Comparison of ENCODE assay signal across 22 cellular contexts in genomic region chr7:8781166-8781565, GRCh38.
"Had no signal": no experiment of that assay in that cellular context is flagged by ENCODE, and none has a peak within 500 bp of the region (broad histone marks: within the 10 kb centered on the region; RNA-seq: fewer than 3 reads in every experiment).

No MANE protein-coding gene starts in this region.

- DNase-seq: activated CD4-positive, alpha-beta T cell treated with anti-CD3 and anti-CD28 coated beads, Interleukin-2, amount 50 U/mL, for 1 hour; activated CD8-positive, alpha-beta memory T cell treated with anti-CD3 and anti-CD28 coated beads, Interleukin-2, amount 50 U/mL, for 4 hours; activated CD8-positive, alpha-beta T cell treated with anti-CD3 and anti-CD28 coated beads for 36 hours; activated gamma-delta T cell treated with Interleukin-2 at 50 U/mL for 16 hours; activated naive CD4-positive, alpha-beta T cell treated with anti-CD3 and anti-CD28 coated beads, Interleukin-2, amount 10 ng/mL, durations not matched to agents 7 days and 5 days; activated naive CD8-positive, alpha-beta T cell treated with anti-CD3 and anti-CD28 coated beads for 36 hours; activated T-cell treated with anti-CD3 and anti-CD28 coated beads, Interleukin-2, amount 50 U/mL, for 72 hours; brain microvascular endothelial cell; cerebellar nuclear complex; colonic mucosa; Karpas-422; MM.1S; NCI-H146; NCI-H187 treated with DMSO at 0.1 percent for 48 hours; NCI-H2081 treated with DMSO at 0.1 percent for 48 hours; NCI-H2171 treated with DMSO at 0.1 percent for 48 hours; NCI-H226; NCI-H524 treated with DMSO at 0.1 percent for 48 hours; NCI-H774; PC-9; SHP77 treated with DMSO at 0.1 percent for 48 hours had no signal

- H3K27ac ChIP-seq: brain microvascular endothelial cell, cardiac muscle cell, colonic mucosa, PC-9 had no signal

- H3K27me3 ChIP-seq: brain microvascular endothelial cell, cardiac muscle cell, colonic mucosa had no signal

- H3K36me3 ChIP-seq: brain microvascular endothelial cell, cardiac muscle cell, colonic mucosa had no signal

- H3K9me3 ChIP-seq: colonic mucosa had no signal

- ATAC-seq: activated CD8-positive, alpha-beta T cell treated with anti-CD3 and anti-CD28 coated beads for 36 hours; activated T-cell treated with anti-CD3 and anti-CD28 coated beads, Interleukin-2, amount 50 U/mL, for 72 hours had no signal

- H3K4me3 ChIP-seq: cardiac muscle cell, colonic mucosa, PC-9 had no signal

- H3K4me1 ChIP-seq: colonic mucosa had no signal
